In the genomic region with DNA sequence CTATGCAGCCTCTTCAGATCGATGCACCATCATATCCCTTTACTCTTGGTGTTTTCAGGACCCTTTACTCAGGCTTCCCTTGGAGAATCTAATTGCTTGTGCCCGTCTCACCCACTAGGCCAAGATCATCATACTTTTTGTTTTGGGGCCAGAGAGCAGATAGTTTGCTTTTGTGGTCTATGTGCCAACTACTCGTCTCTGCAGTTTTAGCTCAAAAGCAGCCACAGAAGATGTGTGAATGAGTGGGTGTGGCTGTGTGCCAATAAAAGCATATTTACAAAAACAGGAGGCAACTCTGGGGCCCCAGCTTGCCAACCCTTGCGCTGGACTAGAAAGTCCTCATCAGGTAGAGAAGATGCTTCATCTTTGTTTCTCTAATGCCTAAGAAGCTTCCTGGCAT, we compare ENCODE assay signal across 26 cellular contexts.
"Had no signal": no experiment of that assay in that cellular context is flagged by ENCODE, and none has a peak within 500 bp of the region (broad histone marks: within the 10 kb centered on the region; RNA-seq: fewer than 3 reads in every experiment).

No MANE protein-coding gene starts in this region.

- DNase-seq: Kasumi-1, MG63, NCI-H1092, NCI-H1105 treated with DMSO at 0.1 percent for 48 hours, NCI-H1417 treated with DMSO at 0.1 percent for 48 hours, NCI-H146, NCI-H1694 treated with DMSO at 0.1 percent for 48 hours, NCI-H1930, NCI-H2171, NCI-H226, NCI-H446, NCI-H510A, NCI-H524 treated with DMSO at 0.1 percent for 48 hours, NCI-H69, OCI-M1, PC-9, Peyer's patch, Right ventricle myocardium superior, RPMI8226, SIG-M5 had no signal

- H3K4me2 ChIP-seq: KMS-11, PC-9 had no signal

- H3K4me1 ChIP-seq: SJSA1 had no signal

- H3K27ac Mint-ChIP-seq: IgD-negative memory B cell had no signal

- H3K36me3 Mint-ChIP-seq: IgD-negative memory B cell had no signal

- H3K4me3 Mint-ChIP-seq: IgD-negative memory B cell had no signal

- H2AFZ ChIP-seq: PC-9 had no signal

- H3K9ac ChIP-seq: KMS-11 had no signal

- ATAC-seq: K562 had no signal

- H3K9me3 ChIP-seq: MG63, Peyer's patch, SJSA1 had no signal

- H3K4me1 Mint-ChIP-seq: IgD-negative memory B cell had no signal

- H3K27me3 ChIP-seq: MG63, Peyer's patch, SJSA1 had no signal

- H3K27ac ChIP-seq: HL-60, KMS-11, PC-9, Peyer's patch, SJSA1, SK-N-MC had no signal

- H3K27me3 Mint-ChIP-seq: IgD-negative memory B cell had no signal
